In genomic region chr15:63510548-63510940, GRCh38 we compare ENCODE assay signal across 13 cellular contexts. TPM values are rescaled to one million over a fixed set of nuclear protein-coding genes. Genes with fewer than 3 reads are reported as not detected.
DNase-seq lines count a peak whose midpoint lies in the region; ATAC-seq, FAIRE-seq and TF ChIP-seq lines count a peak whose summit lies in the region.
"Had no signal": no experiment of that assay in that cellular context is flagged by ENCODE, and none has a peak within 500 bp of the region (broad histone marks: within the 10 kb centered on the region; RNA-seq: fewer than 3 reads in every experiment).

No MANE protein-coding gene starts in this region.

- no peaks in the 10 kb centered on the region for H3K36me3 ChIP-seq in HepG2 (replicated peaks in 1 of 2; ENCODE audit: control insufficient read depth in 1 of 2, insufficient read depth in 2 of 2, low read length in 2 of 2)
- H3K36me3 ChIP-seq in right lobe of liver = no peaks in the 10 kb centered on the region
- no peaks in the 10 kb centered on the region for H3K36me3 ChIP-seq in fibroblast of lung (ENCODE audit: control insufficient read depth, insufficient read depth, low read length)
- no peaks in the 10 kb centered on the region for H3K36me3 ChIP-seq in uterus
- H3K36me3 ChIP-seq: gastrocnemius medialis, lower lobe of right lung had no signal

- POLR2A ChIA-PET in HepG2 (lab: Yijun Ruan, JAX) = interaction anchor here (0.6 to 1.1 kb wide), 4 partner anchors 13 to 36 kb away, joined by 3 read pairs; no protein-coding TSS in a partner anchor
- POLR2A ChIA-PET in activated CD4-positive, alpha-beta memory T cell treated with anti-CD3 and anti-CD28 coated beads, Interleukin-2, amount 10 ng/mL, durations not matched to agents 7 days and 5 days (lab: Charles Lee) = interaction anchor here (0.8 to 1.5 kb wide), 7 partner anchors 9 to 90 kb away, joined by 3 to 5 read pairs (median 4); no protein-coding TSS in a partner anchor

- peak overlapping the region; percentile 4 for H3K27ac Mint-ChIP-seq in activated CD4-positive, alpha-beta memory T cell treated with anti-CD3 and anti-CD28 coated beads, Interleukin-2, amount 10 ng/mL, durations not matched to agents 7 days and 5 days

- ATAC-seq in HepG2 (no peak), right lobe of liver (no peak)
- ATAC-seq: gastrocnemius medialis had no signal

- CTCF ChIA-PET in HepG2 (lab: Yijun Ruan, JAX; ENCODE audit: low intra/inter-chr PET ratio, low total read pairs) = no interaction called here
- CTCF ChIA-PET in activated CD4-positive, alpha-beta memory T cell treated with anti-CD3 and anti-CD28 coated beads, Interleukin-2, amount 10 ng/mL, durations not matched to agents 7 days and 5 days (lab: Charles Lee) = interaction anchor here (1.1 to 3.1 kb wide), 6 partner anchors 12 to 90 kb away, joined by 3 to 26 read pairs (median 8); no protein-coding TSS in a partner anchor

- no peak overlapping the region for H2AFZ ChIP-seq in HepG2 (ENCODE audit: low read length)
- no peak overlapping the region for H2AFZ ChIP-seq in fibroblast of lung (ENCODE audit: low read length)

- H3K9ac ChIP-seq in HepG2 (ENCODE audit: insufficient read depth, low read depth, low read length) = no peak overlapping the region
- no peak overlapping the region for H3K9ac ChIP-seq in fibroblast of lung (ENCODE audit: insufficient read depth, low read length)

- H3K27me3 Mint-ChIP-seq in activated CD4-positive, alpha-beta memory T cell treated with anti-CD3 and anti-CD28 coated beads, Interleukin-2, amount 10 ng/mL, durations not matched to agents 7 days and 5 days = no peaks in the 10 kb centered on the region

- TF ChIP-seq EP300 in HepG2 (IDR thresholded peaks at IDR 0.05; ENCODE audit: low read depth in 2 of 2, low read length in 2 of 2) (no peak), HepG2 (CRISPR knock-in tag; IDR thresholded peaks at IDR 0.05; ENCODE audit: borderline replicate concordance) (no peak)

- H3K79me2 ChIP-seq in HepG2 (ENCODE audit: insufficient read depth, low read length) = peaks cover 100% of the 10 kb centered on the region
- peaks cover 88% of the 10 kb centered on the region for H3K79me2 ChIP-seq in fibroblast of lung (ENCODE audit: control insufficient read depth, insufficient read depth, low read length)

- no peak for FAIRE-seq in HepG2 (lab: Jason Lieb, UNC)
- FAIRE-seq: small intestine had no signal

- intact Hi-C loops in HepG2 (cut with micrococcal nuclease; ENCODE audit: unreplicated experiment) = no loop called here
- intact Hi-C loops in right lobe of liver (cut with DNase I) = loop anchor here in 1 of 2 donors (10.0 kb wide), 1 partner anchor 54 kb away; no protein-coding TSS in a partner anchor
- intact Hi-C loops in uterus (cut with DNase I; ENCODE audit: low total_unique reads) = no loop called here
- intact Hi-C loops in dorsolateral prefrontal cortex (cut with DNase I) = no loop called here

- H3K4me1 Mint-ChIP-seq in activated CD4-positive, alpha-beta memory T cell treated with anti-CD3 and anti-CD28 coated beads, Interleukin-2, amount 10 ng/mL, durations not matched to agents 7 days and 5 days = peaks cover 80% of the 10 kb centered on the region

- in situ Hi-C loops in HepG2 (cut with HindIII; ENCODE audit: extremely low pct_ligation_motif_present, low pct_unique_long_range_greater_than_20kb) = no loop called here

- DNase-seq in HepG2 (ENCODE audit: low spot score) = no peak
- DNase-seq in right lobe of liver = no peak
- DNase-seq in activated CD4-positive, alpha-beta memory T cell treated with anti-CD3 and anti-CD28 coated beads, Interleukin-2, amount 10 ng/mL, durations not matched to agents 7 days and 5 days = no peak
- no peak for DNase-seq in fibroblast of lung (ENCODE audit: low read depth in 2 of 2)
- no peak for DNase-seq in uterus
- DNase-seq in dorsolateral prefrontal cortex = no peak
- no peak for DNase-seq in NCI-H146 (lab: John Stamatoyannopoulos, UW)
- no peak for DNase-seq in GM10266 (ENCODE audit: extremely low spot score)
- DNase-seq: gastrocnemius medialis; lower lobe of right lung; small intestine; stimulated activated naive CD4-positive, alpha-beta T cell had no signal

- no peaks in the 10 kb centered on the region for H3K9me3 ChIP-seq in HepG2 (ENCODE audit: low read length)
- H3K9me3 ChIP-seq in right lobe of liver = no peaks in the 10 kb centered on the region
- no peaks in the 10 kb centered on the region for H3K9me3 ChIP-seq in fibroblast of lung (ENCODE audit: control insufficient read depth, insufficient read depth, low read depth, low read length)
- H3K9me3 ChIP-seq in uterus = no peaks in the 10 kb centered on the region
- H3K9me3 ChIP-seq: gastrocnemius medialis, lower lobe of right lung had no signal

- H3K4me2 ChIP-seq in HepG2 (ENCODE audit: low read depth, low read length) = peak overlapping the region; percentile 18; the same call in 1 of the 2 replicates
- H3K4me2 ChIP-seq in fibroblast of lung (ENCODE audit: extremely low read depth, insufficient read depth, low read length) = peak overlapping the region; percentile 73

- no peak overlapping the region for H3K4me3 Mint-ChIP-seq in activated CD4-positive, alpha-beta memory T cell treated with anti-CD3 and anti-CD28 coated beads, Interleukin-2, amount 10 ng/mL, durations not matched to agents 7 days and 5 days

- no peak for TF ChIP-seq RAD21 in HepG2 (CRISPR knock-in tag; IDR thresholded peaks at IDR 0.05)

- TF ChIP-seq POLR2A in HepG2 (IDR thresholded peaks at IDR 0.05; ENCODE audit: insufficient read depth in 1 of 2, low read depth in 2 of 2, low read length in 2 of 2) (no peak), right lobe of liver (IDR thresholded peaks at IDR 0.05) (no peak), uterus (IDR thresholded peaks at IDR 0.05) (no peak)

- 52% methylated on average over 1 of the region's 1 CpG for WGBS in HepG2 (ENCODE audit: low lambda C conversion rate)
- WGBS in right lobe of liver (ENCODE audit: insufficient coverage, low coverage, low lambda C conversion rate, missing lambda C conversion rate) = 13% methylated on average over 1 of the region's 1 CpG

- no peak overlapping the region for H3K27ac ChIP-seq in HepG2 (ENCODE audit: extremely low read length, insufficient read depth, low read length)
- H3K27ac ChIP-seq in right lobe of liver = no peak overlapping the region
- no peak overlapping the region for H3K27ac ChIP-seq in fibroblast of lung (ENCODE audit: insufficient read depth, low read length)
- H3K27ac ChIP-seq in uterus = peak overlapping the region in 1 of 2 donors; percentile 57
- peak overlapping the region in 3 of 59 donors; percentile 1 to 96 (median 2) for H3K27ac ChIP-seq in dorsolateral prefrontal cortex
- H3K27ac ChIP-seq: C4-2B, lower lobe of right lung had no signal

- no peaks in the 10 kb centered on the region; a peak in 1 of 5 replicates for H3K27me3 ChIP-seq in HepG2 (ENCODE audit: control insufficient read depth in 1 of 2, insufficient read depth in 2 of 2, low read length in 2 of 2)
- H3K27me3 ChIP-seq in right lobe of liver = no peaks in the 10 kb centered on the region
- no peaks in the 10 kb centered on the region for H3K27me3 ChIP-seq in fibroblast of lung (ENCODE audit: control insufficient read depth, insufficient read depth, low read length)
- H3K27me3 ChIP-seq in uterus = no peaks in the 10 kb centered on the region
- no peaks in the 10 kb centered on the region for H3K27me3 ChIP-seq in dorsolateral prefrontal cortex
- H3K27me3 ChIP-seq: gastrocnemius medialis had no signal

- H4K20me1 ChIP-seq in HepG2 (ENCODE audit: insufficient read depth, low read length) (peaks cover 44% of the 10 kb centered on the region), fibroblast of lung (ENCODE audit: control insufficient read depth, extremely low read depth, insufficient read depth, low read length) (no peaks in the 10 kb centered on the region)

- BruUV-seq in HepG2 (replicated peaks; lab: Mats Ljungman, UMichigan) = no TSS peak

- H3K4me3 ChIP-seq in HepG2 (replicated peaks in 1 of 3; ENCODE audit: insufficient read depth in 1 of 3, low read depth in 2 of 3, low read length in 3 of 3) = no peak overlapping the region
- H3K4me3 ChIP-seq in right lobe of liver = no peak overlapping the region
- H3K4me3 ChIP-seq in fibroblast of lung (replicated peaks in 1 of 4; ENCODE audit: control extremely low read depth in 1 of 4, insufficient read depth in 1 of 4, low read depth in 3 of 4, low read length in 4 of 4) = peak overlapping the region; percentile 0 to 16 (median 10)
- no peak overlapping the region for H3K4me3 ChIP-seq in uterus
- H3K4me3 ChIP-seq in dorsolateral prefrontal cortex = no peak overlapping the region
- H3K4me3 ChIP-seq: gastrocnemius medialis, lower lobe of right lung had no signal

- H3K9me3 Mint-ChIP-seq in activated CD4-positive, alpha-beta memory T cell treated with anti-CD3 and anti-CD28 coated beads, Interleukin-2, amount 10 ng/mL, durations not matched to agents 7 days and 5 days = no peaks in the 10 kb centered on the region

- H3K4me1 ChIP-seq in HepG2 (ENCODE audit: insufficient read depth, low read length) (peaks cover 96% of the 10 kb centered on the region), right lobe of liver (peaks cover 0 to 68% (median 15%) of the 10 kb centered on the region in 4 donors), fibroblast of lung (ENCODE audit: control insufficient read depth, extremely low read depth, insufficient read depth, low read length) (peaks cover 16% of the 10 kb centered on the region), uterus (peaks cover 8 to 32% of the 10 kb centered on the region in 2 donors)

- TF ChIP-seq CTCF in HepG2 (CRISPR knock-in tag; IDR thresholded peaks at IDR 0.05) = no peak
- TF ChIP-seq CTCF in right lobe of liver (IDR thresholded peaks at IDR 0.05) = no peak
- TF ChIP-seq CTCF in fibroblast of lung (conservative IDR thresholded peaks at IDR 0.05 in 1 of 2, IDR thresholded peaks at IDR 0.05 in 1 of 2; ENCODE audit: low read depth in 1 of 2, low read length in 2 of 2) = no peak
- TF ChIP-seq CTCF in uterus (IDR thresholded peaks at IDR 0.05) = no peak
- no peak for TF ChIP-seq CTCF in dorsolateral prefrontal cortex (IDR thresholded peaks at IDR 0.05 in 54 of 56, conservative IDR thresholded peaks at IDR 0.05 in 2 of 56; ENCODE audit: low read depth in 1 of 56, partially characterized antibody in 56 of 56)
- no peak for TF ChIP-seq CTCF in GM10266 (IDR thresholded peaks at IDR 0.05; ENCODE audit: control insufficient read depth, insufficient read depth, low read depth, missing control alignments)

- peaks cover 4% of the 10 kb centered on the region for H3K36me3 Mint-ChIP-seq in activated CD4-positive, alpha-beta memory T cell treated with anti-CD3 and anti-CD28 coated beads, Interleukin-2, amount 10 ng/mL, durations not matched to agents 7 days and 5 days (ENCODE audit: low read depth)

RNA-seq across cellular contexts. Expression of gene USP3, which starts 6.2 kb away (rescaled TPM):
- 55.9 and 61.2 TPM in 2 replicates for total RNA-seq in HepG2 (2016; rRNA removed; fragmentation: Illumina TruSeq; extraction: Trizol)
- total RNA-seq in HepG2 (2016; cell fraction: cytosol; rRNA removed; fragmentation: Illumina TruSeq; extraction: Trizol; ENCODE audit: low read depth) = 201 and 217 TPM in 2 replicates
- total RNA-seq in HepG2 (2016; cell fraction: insoluble cytoplasmic fraction; rRNA removed; fragmentation: Illumina TruSeq; extraction: Trizol) = 52.9 and 64.6 TPM in 2 replicates
- total RNA-seq in HepG2 (2016; cell fraction: membrane; rRNA removed; fragmentation: Illumina TruSeq; extraction: Trizol) = 111 and 117 TPM in 2 replicates
- total RNA-seq in HepG2 (2016; cell fraction: nucleus; rRNA removed; fragmentation: Illumina TruSeq; extraction: Trizol) = 87.7 and 94.7 TPM in 2 replicates
- polyA plus RNA-seq in HepG2 (2011; rRNA removed) = 14.3 and 16.0 TPM in 2 replicates
- polyA plus RNA-seq in HepG2 (2011; cell fraction: cytosol; rRNA removed) = 10.3 and 13.3 TPM in 2 replicates
- 39.8 and 44.5 TPM in 2 replicates for polyA plus RNA-seq in HepG2 (2011; cell fraction: nucleus; rRNA removed)
- polyA plus RNA-seq in HepG2 (2012) = 36.2 and 40.8 TPM in 2 replicates
- 10.3 and 13.7 TPM in 2 replicates for polyA plus RNA-seq in HepG2 (2016; cell fraction: cytosol; fragmentation: Illumina TruSeq; extraction: Trizol; ENCODE audit: low read depth)
- 42.1 and 42.7 TPM in 2 replicates for polyA plus RNA-seq in HepG2 (2016; cell fraction: insoluble cytoplasmic fraction; fragmentation: Illumina TruSeq; extraction: Trizol; ENCODE audit: low read depth)
- 25.5 and 25.9 TPM in 2 replicates for polyA plus RNA-seq in HepG2 (2016; cell fraction: membrane; fragmentation: Illumina TruSeq; extraction: Trizol; ENCODE audit: low read depth)
- 86.8 and 90.5 TPM in 2 replicates for polyA plus RNA-seq in HepG2 (2016; cell fraction: nucleus; fragmentation: Illumina TruSeq; extraction: Trizol; ENCODE audit: insufficient read depth, low read depth)
- 30.9 and 34.8 TPM in 2 replicates for polyA minus RNA-seq in HepG2 (2011; rRNA and poly(A)+ RNA removed; ENCODE audit: low replicate concordance)
- 30.4 and 30.9 TPM in 2 replicates for polyA minus RNA-seq in HepG2 (2011; cell fraction: cytosol; rRNA and poly(A)+ RNA removed)
- 88.7 and 110 TPM in 2 replicates for polyA minus RNA-seq in HepG2 (2011; cell fraction: nucleus; rRNA and poly(A)+ RNA removed)
- 10 to 100 TPM; 21.9 to 33.8 (median 24.8) TPM for total RNA-seq in right lobe of liver
- total RNA-seq in activated CD4-positive, alpha-beta memory T cell treated with anti-CD3 and anti-CD28 coated beads, Interleukin-2, amount 10 ng/mL, durations not matched to agents 7 days and 5 days = 10 to 100 TPM; 67.9 to 68.7 TPM
- 48.5 and 55.5 TPM in 2 replicates for total RNA-seq in fibroblast of lung
- 19.9 and 21.3 TPM in 2 replicates for polyA plus RNA-seq in fibroblast of lung
- polyA plus RNA-seq in fibroblast of lung (2012) = 18.4 and 21.1 TPM in 2 replicates
- 18.3 and 53.6 TPM in 2 replicates for polyA minus RNA-seq in fibroblast of lung (ENCODE audit: low replicate concordance)
- 10 to 100 TPM; 26.5 to 96.3 (median 65.8) TPM for total RNA-seq in uterus
- total RNA-seq in dorsolateral prefrontal cortex = 10 to 100 TPM; 11.5 to 36.2 (median 21.9) TPM

Comparison
In these comparisons a context has a peak if more than half of its experiments do, and no peak if none do; other contexts are left out.
1. H3K4me3 ChIP-seq: peak in fibroblast of lung (4 of 4); none in HepG2 (0 of 3), right lobe of liver (0 of 3), uterus (0 of 2) and dorsolateral prefrontal cortex (0 of 59).